ENCODE assay signal across 11 cellular contexts in genomic region chr6:81171991-81172740, GRCh38.
A peak's percentile ranks its signal among the peaks of the same experiment; 100 is the strongest.
DNase-seq lines count a peak whose midpoint lies in the region; ATAC-seq and TF ChIP-seq lines count a peak whose summit lies in the region.
"Had no signal": no experiment of that assay in that cellular context is flagged by ENCODE, and none has a peak within 500 bp of the region (broad histone marks: within the 10 kb centered on the region; RNA-seq: fewer than 3 reads in every experiment).

No MANE protein-coding gene starts in this region.

- ATAC-seq in HG03045 (IDR thresholded peaks at IDR 0.05; ENCODE audit: unreplicated experiment): no peak
- ATAC-seq in stimulated activated effector memory CD8-positive, alpha-beta T cell treated with anti-CD3 and anti-CD28 coated beads, Interleukin-12 subunit alpha, Interleukin-12 subunit beta, amount 100 ng/mL, for 72 hours: no peak
- ATAC-seq: T-helper 17 cell had no signal

- no peak overlapping the region for H3K4me3 Mint-ChIP-seq in glutamatergic neuron (ENCODE audit: unreplicated experiment)
- no peak overlapping the region for H3K4me3 Mint-ChIP-seq in stimulated activated effector memory CD8-positive, alpha-beta T cell treated with anti-CD3 and anti-CD28 coated beads, Interleukin-12 subunit alpha, Interleukin-12 subunit beta, amount 100 ng/mL, for 72 hours
- H3K4me3 Mint-ChIP-seq: activated T-cell treated with anti-CD3 and anti-CD28 coated beads, Interleukin-2, amount 50 U/mL, for 24 hours; T-helper 17 cell had no signal

- no peaks in the 10 kb centered on the region for H3K4me1 Mint-ChIP-seq in glutamatergic neuron (ENCODE audit: low read depth, unreplicated experiment)
- H3K4me1 Mint-ChIP-seq in stimulated activated effector memory CD8-positive, alpha-beta T cell treated with anti-CD3 and anti-CD28 coated beads, Interleukin-12 subunit alpha, Interleukin-12 subunit beta, amount 100 ng/mL, for 72 hours: no peaks in the 10 kb centered on the region
- H3K4me1 Mint-ChIP-seq: T-helper 17 cell had no signal

- DNase-seq in AG09319 (ENCODE audit: extremely low read depth, low read depth) (peak; percentile 7), SK-MEL-5 (ENCODE audit: low read depth, low spot score) (peak; percentile 59), fibroblast of villous mesenchyme (ENCODE audit: low read depth) (peak; percentile 65), occipital lobe (lab: John Stamatoyannopoulos, UW) (peak; percentile 2), NCI-H1092 (lab: John Stamatoyannopoulos, UW) (no peak), glutamatergic neuron (no peak)
- no peak for DNase-seq in stimulated activated effector memory CD8-positive, alpha-beta T cell treated with anti-CD3 and anti-CD28 coated beads, Interleukin-12 subunit alpha, Interleukin-12 subunit beta, amount 100 ng/mL, for 72 hours (ENCODE audit: low spot score in 2 of 2)
- DNase-seq: activated T-cell treated with anti-CD3 and anti-CD28 coated beads, Interleukin-2, amount 50 U/mL, for 24 hours; NCI-H524 treated with DMSO at 0.1 percent for 48 hours; T-helper 17 cell had no signal

- H3K27ac Mint-ChIP-seq in glutamatergic neuron (ENCODE audit: unreplicated experiment): no peak overlapping the region
- H3K27ac Mint-ChIP-seq in stimulated activated effector memory CD8-positive, alpha-beta T cell treated with anti-CD3 and anti-CD28 coated beads, Interleukin-12 subunit alpha, Interleukin-12 subunit beta, amount 100 ng/mL, for 72 hours: no peak overlapping the region
- H3K27ac Mint-ChIP-seq: activated T-cell treated with anti-CD3 and anti-CD28 coated beads, Interleukin-2, amount 50 U/mL, for 24 hours; T-helper 17 cell had no signal

- no peak for TF ChIP-seq CTCF in AG09319 (IDR thresholded peaks at IDR 0.05; ENCODE audit: low read depth, low read length)
- no peak for TF ChIP-seq CTCF in fibroblast of villous mesenchyme (IDR thresholded peaks at IDR 0.05; ENCODE audit: insufficient read depth, low read depth, low read length)
- no peak for TF ChIP-seq CTCF in glutamatergic neuron (IDR thresholded peaks at IDR 0.05; ENCODE audit: partially characterized antibody, unreplicated experiment)

- in situ Hi-C loops in SK-MEL-5 (cut with HindIII; ENCODE audit: low pct_unique_long_range_greater_than_20kb, low sequenced_read_pairs): no loop called here

- H3K36me3 Mint-ChIP-seq in glutamatergic neuron (ENCODE audit: unreplicated experiment): no peaks in the 10 kb centered on the region
- H3K36me3 Mint-ChIP-seq in stimulated activated effector memory CD8-positive, alpha-beta T cell treated with anti-CD3 and anti-CD28 coated beads, Interleukin-12 subunit alpha, Interleukin-12 subunit beta, amount 100 ng/mL, for 72 hours: no peaks in the 10 kb centered on the region

- no peaks in the 10 kb centered on the region for H3K9me3 Mint-ChIP-seq in glutamatergic neuron (ENCODE audit: unreplicated experiment)
- peaks cover 3% of the 10 kb centered on the region for H3K9me3 Mint-ChIP-seq in stimulated activated effector memory CD8-positive, alpha-beta T cell treated with anti-CD3 and anti-CD28 coated beads, Interleukin-12 subunit alpha, Interleukin-12 subunit beta, amount 100 ng/mL, for 72 hours
- H3K9me3 Mint-ChIP-seq: activated T-cell treated with anti-CD3 and anti-CD28 coated beads, Interleukin-2, amount 50 U/mL, for 24 hours had no signal

- no peak overlapping the region for H3K4me3 ChIP-seq in fibroblast of villous mesenchyme (ENCODE audit: low read depth, low read length)

- H3K27me3 Mint-ChIP-seq in glutamatergic neuron (ENCODE audit: unreplicated experiment): no peaks in the 10 kb centered on the region
- H3K27me3 Mint-ChIP-seq: activated T-cell treated with anti-CD3 and anti-CD28 coated beads, Interleukin-2, amount 50 U/mL, for 24 hours; T-helper 17 cell had no signal

Comparison
In these comparisons a context has a peak if more than half of its experiments do, and no peak if none do; other contexts are left out.
1. DNase-seq: peak in AG09319 (single experiment), SK-MEL-5 (single experiment), fibroblast of villous mesenchyme (single experiment) and occipital lobe (single experiment); none in NCI-H1092 (single experiment), glutamatergic neuron (single experiment) and stimulated activated effector memory CD8-positive, alpha-beta T cell treated with anti-CD3 and anti-CD28 coated beads, Interleukin-12 subunit alpha, Interleukin-12 subunit beta, amount 100 ng/mL, for 72 hours (0 of 2).